Comparison of ENCODE assay signal across 25 cellular contexts in the genomic region with DNA sequence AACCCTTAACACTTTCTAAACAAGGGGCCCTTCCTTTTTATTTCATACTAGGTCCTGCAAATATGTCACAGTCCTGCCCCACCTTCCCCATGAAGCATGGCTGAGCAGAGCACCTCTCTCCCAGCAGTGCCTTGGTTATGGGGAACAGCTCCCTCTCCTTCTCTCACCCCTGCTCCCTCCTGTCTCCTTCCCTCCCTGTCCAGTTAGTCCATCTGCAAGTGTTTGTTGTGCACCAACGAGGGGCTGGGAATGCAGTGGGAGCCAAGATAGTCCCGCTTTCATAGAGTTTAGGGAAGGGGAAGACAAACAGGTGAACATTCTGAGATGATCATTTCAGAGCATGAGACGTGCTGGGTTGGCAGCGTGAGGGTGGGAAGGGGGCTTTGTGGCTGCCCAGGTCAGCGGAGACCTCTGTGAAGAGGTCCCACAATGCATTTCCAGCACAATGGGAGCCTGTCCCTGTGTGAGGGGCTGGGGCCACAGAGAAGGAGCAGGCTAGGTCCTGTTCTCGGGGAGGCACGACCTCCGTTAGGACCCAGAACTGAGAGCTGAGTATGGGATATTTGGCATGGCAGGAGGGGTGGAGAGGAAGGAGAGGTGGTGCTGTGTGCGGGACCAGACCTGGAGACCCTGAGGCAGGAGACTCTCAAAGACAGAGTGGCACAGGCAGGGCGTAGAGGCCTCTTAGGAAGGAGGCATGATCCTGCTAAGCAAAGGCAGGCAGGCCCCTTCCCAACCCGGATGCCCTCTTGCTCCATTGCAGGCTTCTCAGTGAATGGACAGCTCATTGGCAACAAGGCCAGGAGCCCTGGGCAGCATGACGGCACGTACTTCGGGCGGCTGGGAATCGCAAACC. TPM values are rescaled to one million over a fixed set of nuclear protein-coding genes. Genes with fewer than 3 reads are reported as not detected.
"Had no signal": no experiment of that assay in that cellular context is flagged by ENCODE, and none has a peak within 500 bp of the region (broad histone marks: within the 10 kb centered on the region; RNA-seq: fewer than 3 reads in every experiment).

No MANE protein-coding gene starts in this region.

- DNase-seq: activated CD4-positive, alpha-beta T cell treated with anti-CD3 and anti-CD28 coated beads, Interleukin-2, amount 50 U/mL, for 4 hours; activated CD8-positive, alpha-beta memory T cell treated with anti-CD3 and anti-CD28 coated beads for 24 hours; activated CD8-positive, alpha-beta memory T cell treated with anti-CD3 and anti-CD28 coated beads, Interleukin-2, amount 50 U/mL, for 4 hours; activated naive CD4-positive, alpha-beta T cell; activated T-cell treated with anti-CD3 and anti-CD28 coated beads, Interleukin-2, amount 50 U/mL, for 24 hours; cerebellar nuclear complex; cortex of kidney; endodermal cell; islet precursor cell; left colon; nephron progenitor cell; stimulated activated CD4-positive, alpha-beta T cell treated with anti-CD3 and anti-CD28 coated beads, Interleukin-1b, Interleukin-23, amount 100 ng/mL, for 48 hours; stimulated activated naive CD8-positive, alpha-beta T cell treated with anti-CD3 and anti-CD28 coated beads, Interleukin-15, amount 100 ng/mL, for 72 hours; T-helper 9 cell; tibial artery had no signal

- H3K27ac Mint-ChIP-seq: activated naive CD8-positive, alpha-beta T cell; activated T-cell treated with anti-CD3 and anti-CD28 coated beads, Interleukin-2, amount 50 U/mL, for 24 hours; activated T-helper 2 cell treated with anti-CD3 and anti-CD28 coated beads, Interferon-gamma antibody, Interleukin-2, Interleukin-4, amounts not matched to agents 10 μg/mL and 5 μg/mL and 100 μg/mL, durations not matched to agents 14 hours and 24 hours and 36 hours; endodermal cell had no signal

- H3K27ac ChIP-seq: gastroesophageal sphincter, heart left ventricle, prostate gland had no signal

- ATAC-seq: gastroesophageal sphincter; heart left ventricle; left colon; stimulated activated naive CD8-positive, alpha-beta T cell treated with anti-CD3 and anti-CD28 coated beads, Interleukin-15, amount 100 ng/mL, for 72 hours had no signal

- H3K36me3 Mint-ChIP-seq: activated naive CD8-positive, alpha-beta T cell had no signal

- H3K4me3 ChIP-seq: gastroesophageal sphincter, heart left ventricle, lung, prostate gland, tibial artery had no signal

- H3K36me3 ChIP-seq: gastroesophageal sphincter, heart left ventricle, prostate gland, tibial artery had no signal

- H3K9me3 ChIP-seq: gastroesophageal sphincter, heart left ventricle, prostate gland, tibial artery had no signal

- H3K4me1 Mint-ChIP-seq: endodermal cell; stimulated activated naive CD8-positive, alpha-beta T cell treated with anti-CD3 and anti-CD28 coated beads, Interleukin-15, amount 100 ng/mL, for 72 hours had no signal

- H3K27me3 ChIP-seq: gastroesophageal sphincter, heart left ventricle, tibial artery had no signal

- H3K4me3 Mint-ChIP-seq: activated naive CD8-positive, alpha-beta T cell; activated T-cell treated with anti-CD3 and anti-CD28 coated beads, Interleukin-2, amount 50 U/mL, for 24 hours; endodermal cell; nephron progenitor cell; stimulated activated naive CD8-positive, alpha-beta T cell treated with anti-CD3 and anti-CD28 coated beads, Interleukin-15, amount 100 ng/mL, for 72 hours had no signal

- H3K4me1 ChIP-seq: gastroesophageal sphincter, heart left ventricle, prostate gland had no signal

- H3K9me3 Mint-ChIP-seq: activated T-cell treated with anti-CD3 and anti-CD28 coated beads, Interleukin-2, amount 50 U/mL, for 24 hours; activated T-helper 2 cell treated with anti-CD3 and anti-CD28 coated beads, Interferon-gamma antibody, Interleukin-2, Interleukin-4, amounts not matched to agents 10 μg/mL and 5 μg/mL and 100 μg/mL, durations not matched to agents 14 hours and 24 hours and 36 hours; endodermal cell; nephron progenitor cell; stimulated activated naive CD8-positive, alpha-beta T cell treated with anti-CD3 and anti-CD28 coated beads, Interleukin-15, amount 100 ng/mL, for 72 hours had no signal

- H3K27me3 Mint-ChIP-seq: activated naive CD8-positive, alpha-beta T cell; activated T-cell treated with anti-CD3 and anti-CD28 coated beads, Interleukin-2, amount 50 U/mL, for 24 hours; stimulated activated naive CD8-positive, alpha-beta T cell treated with anti-CD3 and anti-CD28 coated beads, Interleukin-15, amount 100 ng/mL, for 72 hours had no signal

RNA-seq across cellular contexts. Expression of gene ITIH3, which starts 5.5 kb away (rescaled TPM):
- total RNA-seq: activated T-helper 2 cell treated with anti-CD3 and anti-CD28 coated beads, Interferon-gamma antibody, Interleukin-2, Interleukin-4, amounts not matched to agents 10 μg/mL and 5 μg/mL and 100 μg/mL, durations not matched to agents 14 hours and 24 hours and 36 hours; endodermal cell; T-helper 1 cell treated with Interleukin-12 subunit alpha and Interleukin-12 subunit beta and Interleukin-4 antibody, amounts not matched to agents 30 ng/mL and 1 ng/mL, for 36 hours had no signal

RNA-seq across cellular contexts. Expression of gene ITIH1, which starts 11.7 kb away (rescaled TPM):
- total RNA-seq: activated T-helper 2 cell treated with anti-CD3 and anti-CD28 coated beads, Interferon-gamma antibody, Interleukin-2, Interleukin-4, amounts not matched to agents 10 μg/mL and 5 μg/mL and 100 μg/mL, durations not matched to agents 14 hours and 24 hours and 36 hours; endodermal cell; gastroesophageal sphincter; left colon; osteocyte; right cardiac atrium; T-helper 1 cell treated with Interleukin-12 subunit alpha and Interleukin-12 subunit beta and Interleukin-4 antibody, amounts not matched to agents 30 ng/mL and 1 ng/mL, for 36 hours; ureter had no signal
